Comparison of ENCODE assay signal across 10 cellular contexts in genomic region chr10:79397575-79398303, GRCh38. TPM values are rescaled to one million over a fixed set of nuclear protein-coding genes. Genes with fewer than 3 reads are reported as not detected.
A peak's percentile ranks its signal among the peaks of the same experiment; 100 is the strongest.
DNase-seq lines count a peak whose midpoint lies in the region; ATAC-seq and TF ChIP-seq lines count a peak whose summit lies in the region.
"Had no signal": no experiment of that assay in that cellular context is flagged by ENCODE, and none has a peak within 500 bp of the region (broad histone marks: within the 10 kb centered on the region; RNA-seq: fewer than 3 reads in every experiment).

No MANE protein-coding gene starts in this region.

- H3K27me3 ChIP-seq in SJSA1 (replicated peaks) (no peaks in the 10 kb centered on the region), muscle layer of colon (ENCODE audit: control insufficient read depth in 1 of 2, insufficient read depth in 2 of 2, low read length in 2 of 2) (no peaks in the 10 kb centered on the region), tibial artery (no peaks in the 10 kb centered on the region)

- H3K27ac ChIP-seq in SJSA1, result 0 out of 2 replicates have a peak overlapping the region, but pooled peaks have one; percentile 97
- H3K27ac ChIP-seq in muscle layer of colon (ENCODE audit: low read depth, low read length), result peak overlapping the region; percentile 99
- H3K27ac ChIP-seq in tibial artery, result peak overlapping the region; percentile 88 to 89

- no peaks in the 10 kb centered on the region for H3K9me3 ChIP-seq in SJSA1 (replicated peaks)
- H3K9me3 ChIP-seq in muscle layer of colon (ENCODE audit: low read length), result no peaks in the 10 kb centered on the region
- H3K9me3 ChIP-seq in tibial artery, result no peaks in the 10 kb centered on the region

- intact Hi-C loops in tibial artery (cut with DNase I; ENCODE audit: low total_unique reads), result no loop called here

- H3K36me3 ChIP-seq in SJSA1 (peaks cover 20% of the 10 kb centered on the region), muscle layer of colon (ENCODE audit: insufficient read depth, low read length) (peaks cover 24% of the 10 kb centered on the region), tibial artery (peaks cover 0 to 19% (median 14%) of the 10 kb centered on the region in 3 donors)

- TF ChIP-seq CTCF in fibroblast of pulmonary artery (IDR thresholded peaks at IDR 0.05; ENCODE audit: low read length, missing control alignments) (no peak), tibial artery (IDR thresholded peaks at IDR 0.05) (no peak)

- DNase-seq in SJSA1 (ENCODE audit: low read depth in 1 of 2, low spot score in 2 of 2), result no peak
- peak; percentile 62 for DNase-seq in fibroblast of pulmonary artery (ENCODE audit: low read depth)
- no peak for DNase-seq in tibial artery
- DNase-seq in UCSD-AML1 (lab: John Stamatoyannopoulos, UW; ENCODE audit: unreplicated experiment), result no peak
- no peak for DNase-seq in activated CD4-positive, alpha-beta T cell treated with anti-CD3 and anti-CD28 coated beads, Interleukin-2, amount 50 U/mL, for 4 hours
- DNase-seq in NCI-H1694 treated with DMSO at 0.1 percent for 48 hours (lab: John Stamatoyannopoulos, UW), result no peak
- DNase-seq: activated gamma-delta T cell, DMS153 had no signal

- H3K4me1 ChIP-seq in SJSA1 (replicated peaks) (peaks cover 48% of the 10 kb centered on the region), muscle layer of colon (ENCODE audit: insufficient read depth, low read length) (peaks cover 1% of the 10 kb centered on the region), tibial artery (peaks cover 5 to 65% (median 52%) of the 10 kb centered on the region in 4 donors)

- H3K4me3 ChIP-seq in SJSA1 (no peak overlapping the region), fibroblast of pulmonary artery (replicated peaks; ENCODE audit: low read depth, low read length) (no peak overlapping the region), muscle layer of colon (ENCODE audit: low read depth in 1 of 2, low read length in 2 of 2) (peak overlapping the region in 1 of 2 donors; percentile 28), tibial artery (no peak overlapping the region)

- no peak for ATAC-seq in HG03095 (IDR thresholded peaks at IDR 0.05; ENCODE audit: unreplicated experiment)

- H3K9ac ChIP-seq in muscle layer of colon (ENCODE audit: low read length), result peak overlapping the region; percentile 6

RNA-seq across cellular contexts. Expression of gene ZCCHC24, which starts 47.7 kb away (rescaled TPM):
- total RNA-seq in SJSA1 (2014; rRNA removed; shearing (Covaris generic)), result 9.2 and 10.4 TPM in 2 replicates

RNA-seq across cellular contexts. Expression of gene PPIF, which starts 50.5 kb away (rescaled TPM):
- total RNA-seq in SJSA1 (2014; rRNA removed; shearing (Covaris generic)), result 31.7 and 42.1 TPM in 2 replicates
